Comparison of ENCODE assay signal across 18 cellular contexts in the genomic region with DNA sequence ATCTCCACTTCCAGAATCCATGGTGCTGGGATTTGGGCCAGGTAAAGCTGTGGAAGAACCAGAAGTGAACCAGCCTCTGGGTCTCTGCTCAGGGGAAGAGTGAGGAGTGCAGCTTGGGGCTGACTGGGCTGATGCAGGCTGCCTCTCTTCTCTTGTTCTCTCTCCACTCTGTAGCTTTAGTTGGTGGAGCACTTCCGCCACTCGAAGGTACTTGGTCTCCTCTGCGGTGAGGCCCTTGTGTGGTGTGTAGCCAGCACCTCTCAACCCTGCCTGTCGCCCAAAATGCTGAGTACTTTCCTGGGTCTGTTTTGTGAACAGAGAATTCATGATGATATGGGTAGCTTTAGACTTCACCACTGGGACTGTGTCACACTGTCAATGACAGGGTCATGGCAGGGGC.
A peak's percentile ranks its signal among the peaks of the same experiment; 100 is the strongest.
DNase-seq lines count a peak whose midpoint lies in the region; ATAC-seq, FAIRE-seq and TF ChIP-seq lines count a peak whose summit lies in the region.
"Had no signal": no experiment of that assay in that cellular context is flagged by ENCODE, and none has a peak within 500 bp of the region (broad histone marks: within the 10 kb centered on the region; RNA-seq: fewer than 3 reads in every experiment).

No MANE protein-coding gene starts in this region.

- H3K4me3 Mint-ChIP-seq in CD8-positive, alpha-beta T cell = peak overlapping the region; percentile 11
- H3K4me3 Mint-ChIP-seq in astrocyte (ENCODE audit: unreplicated experiment) = no peak overlapping the region
- peak overlapping the region in 2 of 10 donors; percentile 9 to 10 for H3K4me3 Mint-ChIP-seq in naive thymus-derived CD4-positive, alpha-beta T cell
- H3K4me3 Mint-ChIP-seq: CD4-positive, alpha-beta T cell; GM23338 had no signal

- POLR2A ChIA-PET in CD8-positive, alpha-beta T cell (lab: Charles Lee) = no interaction called here
- POLR2A ChIA-PET in naive thymus-derived CD4-positive, alpha-beta T cell (lab: Charles Lee) = no interaction called here

- H3K4me2 ChIP-seq in astrocyte (ENCODE audit: low read length) = no peak overlapping the region
- H3K4me2 ChIP-seq: GM23338 had no signal

- peak; percentile 49 for ATAC-seq in CD8-positive, alpha-beta T cell
- ATAC-seq in naive thymus-derived CD4-positive, alpha-beta T cell = peak; percentile 36
- ATAC-seq: GM12878, GM23338 had no signal

- H3K36me3 ChIP-seq in CD8-positive, alpha-beta T cell (ENCODE audit: insufficient read depth, low read length) = no peaks in the 10 kb centered on the region
- no peaks in the 10 kb centered on the region for H3K36me3 ChIP-seq in astrocyte (ENCODE audit: insufficient read depth, low read length)
- H3K36me3 ChIP-seq in naive thymus-derived CD4-positive, alpha-beta T cell (ENCODE audit: control insufficient read depth in 2 of 3, insufficient read depth in 3 of 3, low read length in 3 of 3) = no peaks in the 10 kb centered on the region

- H3K27me3 ChIP-seq in CD8-positive, alpha-beta T cell (ENCODE audit: insufficient read depth, low read length) = no peaks in the 10 kb centered on the region
- no peaks in the 10 kb centered on the region for H3K27me3 ChIP-seq in astrocyte (ENCODE audit: insufficient read depth, low read length)
- no peaks in the 10 kb centered on the region for H3K27me3 ChIP-seq in naive thymus-derived CD4-positive, alpha-beta T cell (ENCODE audit: control insufficient read depth in 2 of 2, insufficient read depth in 2 of 2, low read length in 2 of 2)

- no peak overlapping the region for H3K27ac ChIP-seq in CD8-positive, alpha-beta T cell (ENCODE audit: low read depth, low read length)
- H3K27ac ChIP-seq in astrocyte (ENCODE audit: low read depth, low read length) = no peak overlapping the region
- H3K27ac ChIP-seq in naive thymus-derived CD4-positive, alpha-beta T cell (ENCODE audit: low read depth, low read length) = no peak overlapping the region

- no peak overlapping the region for H3K9ac ChIP-seq in astrocyte (ENCODE audit: low read length)

- H3K79me2 ChIP-seq in astrocyte (ENCODE audit: insufficient read depth, low read length) = no peaks in the 10 kb centered on the region

- H3K9me3 ChIP-seq in CD8-positive, alpha-beta T cell (ENCODE audit: low read length) = no peaks in the 10 kb centered on the region
- no peaks in the 10 kb centered on the region for H3K9me3 ChIP-seq in astrocyte (ENCODE audit: insufficient read depth, low read depth, low read length)
- no peaks in the 10 kb centered on the region for H3K9me3 ChIP-seq in naive thymus-derived CD4-positive, alpha-beta T cell (ENCODE audit: control insufficient read depth in 2 of 3, low read length in 3 of 3)

- no peaks in the 10 kb centered on the region for H3K27me3 Mint-ChIP-seq in CD8-positive, alpha-beta T cell (ENCODE audit: low read depth)
- no peaks in the 10 kb centered on the region for H3K27me3 Mint-ChIP-seq in astrocyte (ENCODE audit: low read depth, unreplicated experiment)
- peaks cover 0 to 21% (median 2%) of the 10 kb centered on the region in 5 donors for H3K27me3 Mint-ChIP-seq in naive thymus-derived CD4-positive, alpha-beta T cell

- H4K20me1 ChIP-seq in astrocyte (ENCODE audit: insufficient read depth, low read length) = no peaks in the 10 kb centered on the region

- peak in 1 of 7 experiments; percentile 33 for DNase-seq in CD8-positive, alpha-beta T cell
- peak; percentile 0 for DNase-seq in HT1080 (ENCODE audit: low read depth)
- DNase-seq in astrocyte (ENCODE audit: low read depth) = no peak
- peak in 1 of 9 donors; percentile 40 for DNase-seq in naive thymus-derived CD4-positive, alpha-beta T cell
- DNase-seq in HuH-7 (ENCODE audit: low spot score) = no peak
- DNase-seq in D721Med (ENCODE audit: insufficient read length, low spot score) = no peak
- DNase-seq in HTR-8/SVneo (ENCODE audit: insufficient read length, low spot score) = no peak
- DNase-seq: DMS79 treated with DMSO at 0.1 percent for 48 hours, GDM1, IMR-90, NCI-H1105, NCI-H226, NCI-H526 treated with DMSO at 0.1 percent for 48 hours, OCI-M1, SIG-M5 had no signal

- FAIRE-seq in astrocyte (lab: Jason Lieb, UNC) = no peak
- no peak for FAIRE-seq in D721Med (lab: Jason Lieb, UNC)
- no peak for FAIRE-seq in HTR-8/SVneo (lab: Jason Lieb, UNC)
- FAIRE-seq: GM12878 had no signal

- H2AFZ ChIP-seq in astrocyte (ENCODE audit: low read depth, low read length) = no peak overlapping the region
- H2AFZ ChIP-seq: GM23338 had no signal

- TF ChIP-seq CTCF in CD8-positive, alpha-beta T cell (IDR thresholded peaks at IDR 0.05) = no peak
- no peak for TF ChIP-seq CTCF in astrocyte (IDR thresholded peaks at IDR 0.05; ENCODE audit: insufficient read depth, low read depth, low read length)
- no peak for TF ChIP-seq CTCF in D721Med (IDR thresholded peaks at IDR 0.05; ENCODE audit: insufficient read depth, missing control alignments)

- no peaks in the 10 kb centered on the region for H3K4me1 ChIP-seq in CD8-positive, alpha-beta T cell (ENCODE audit: insufficient read depth, low read length)
- H3K4me1 ChIP-seq in astrocyte (ENCODE audit: insufficient read depth, low read length) = peaks cover 11% of the 10 kb centered on the region
- no peaks in the 10 kb centered on the region for H3K4me1 ChIP-seq in naive thymus-derived CD4-positive, alpha-beta T cell (ENCODE audit: control insufficient read depth in 2 of 2, insufficient read depth in 2 of 2, low read length in 2 of 2)

- H3K4me1 Mint-ChIP-seq in CD8-positive, alpha-beta T cell (ENCODE audit: low read depth) = peaks cover 29% of the 10 kb centered on the region
- peaks cover 27% of the 10 kb centered on the region for H3K4me1 Mint-ChIP-seq in astrocyte (ENCODE audit: low read depth, unreplicated experiment)
- H3K4me1 Mint-ChIP-seq in naive thymus-derived CD4-positive, alpha-beta T cell = peaks cover 0 to 30% (median 23%) of the 10 kb centered on the region in 7 donors

- CTCF ChIA-PET in CD8-positive, alpha-beta T cell (lab: Charles Lee) = interaction anchor here (0.6 to 0.8 kb wide), 2 partner anchors 14 to 21 kb away, joined by 3 read pairs; no protein-coding TSS in a partner anchor
- CTCF ChIA-PET in naive thymus-derived CD4-positive, alpha-beta T cell (lab: Charles Lee) = interaction anchor here (0.6 kb wide), 1 partner anchor 13 kb away, joined by 3 read pairs; no protein-coding TSS in a partner anchor

- intact Hi-C loops in CD8-positive, alpha-beta T cell (cut with DNase I, micrococcal nuclease) = no loop called here
- intact Hi-C loops in naive thymus-derived CD4-positive, alpha-beta T cell (cut with micrococcal nuclease) = no loop called here

- H3K27ac Mint-ChIP-seq in CD8-positive, alpha-beta T cell = no peak overlapping the region
- peak overlapping the region; percentile 72 for H3K27ac Mint-ChIP-seq in astrocyte (ENCODE audit: unreplicated experiment)
- peak overlapping the region in 2 of 9 donors; percentile 47 to 73 for H3K27ac Mint-ChIP-seq in naive thymus-derived CD4-positive, alpha-beta T cell
- H3K27ac Mint-ChIP-seq: CD4-positive, alpha-beta T cell; GM23338 had no signal

- peaks cover 3% of the 10 kb centered on the region for H3K36me3 Mint-ChIP-seq in CD8-positive, alpha-beta T cell
- H3K36me3 Mint-ChIP-seq in astrocyte (ENCODE audit: low read depth, unreplicated experiment) = peaks cover 6% of the 10 kb centered on the region
- peaks cover 0 to 18% (median 3%) of the 10 kb centered on the region in 5 donors for H3K36me3 Mint-ChIP-seq in naive thymus-derived CD4-positive, alpha-beta T cell

- no peak overlapping the region for H3K4me3 ChIP-seq in CD8-positive, alpha-beta T cell (ENCODE audit: low read depth, low read length)
- no peak overlapping the region for H3K4me3 ChIP-seq in astrocyte (ENCODE audit: insufficient read depth, low read depth, low read length)
- H3K4me3 ChIP-seq in naive thymus-derived CD4-positive, alpha-beta T cell (ENCODE audit: low read length) = no peak overlapping the region
- H3K4me3 ChIP-seq: GM12878, GM23338 had no signal

- H3K9me3 Mint-ChIP-seq in CD8-positive, alpha-beta T cell = peaks cover 10% of the 10 kb centered on the region
- peaks cover 24% of the 10 kb centered on the region for H3K9me3 Mint-ChIP-seq in astrocyte (ENCODE audit: unreplicated experiment)
- peaks cover 0 to 26% (median 13%) of the 10 kb centered on the region in 11 donors for H3K9me3 Mint-ChIP-seq in naive thymus-derived CD4-positive, alpha-beta T cell
